ENCODE assay signal across 8 cellular contexts in the genomic region with DNA sequence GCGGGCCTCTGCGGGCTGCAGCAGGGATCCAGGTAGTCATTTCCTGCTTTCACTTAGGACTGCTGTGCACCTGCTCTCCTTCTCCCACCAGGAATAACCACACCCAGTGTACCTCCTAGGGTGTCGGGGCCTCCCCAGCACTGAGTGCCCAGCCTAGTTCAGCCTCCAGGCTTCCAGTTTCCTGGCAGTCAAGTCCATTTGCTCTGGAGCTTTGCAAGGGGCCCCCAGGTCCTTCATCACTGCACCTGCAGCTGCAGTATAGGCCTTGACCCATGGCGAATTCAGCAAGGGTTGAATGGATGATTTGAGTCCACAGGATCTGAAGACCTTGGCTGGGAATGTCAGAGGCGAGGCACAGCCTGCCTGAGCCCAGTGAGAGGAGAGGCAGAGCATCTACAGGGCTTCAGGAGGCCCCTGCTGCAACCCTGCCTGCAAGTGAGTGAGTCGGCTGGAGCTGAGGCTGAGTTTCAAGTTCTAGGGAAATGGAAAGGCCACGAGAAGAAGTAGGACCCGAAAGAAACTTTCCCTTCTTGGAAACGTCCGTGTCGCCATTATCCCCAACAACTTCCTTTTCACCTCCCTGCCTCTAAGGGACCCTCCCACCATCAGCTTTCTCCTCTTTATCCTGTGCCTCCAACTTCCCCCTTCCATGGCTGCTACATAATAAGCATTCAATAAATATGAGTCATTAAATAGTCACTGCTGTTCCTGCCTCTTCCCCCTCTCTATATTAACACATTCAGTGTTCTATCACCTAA.
A peak's percentile ranks its signal among the peaks of the same experiment; 100 is the strongest.
DNase-seq lines count a peak whose midpoint lies in the region; ATAC-seq and TF ChIP-seq lines count a peak whose summit lies in the region.

No MANE protein-coding gene starts in this region.

- peak; percentile 52 for ATAC-seq in activated CD8-positive, alpha-beta T cell treated with anti-CD3 and anti-CD28 coated beads for 36 hours
- ATAC-seq in left colon (peak; percentile 73), GM21526 (IDR thresholded peaks at IDR 0.05; ENCODE audit: low FRiP score, unreplicated experiment) (no peak), HG03025 (IDR thresholded peaks at IDR 0.05; ENCODE audit: low FRiP score, unreplicated experiment) (no peak)

- H3K27me3 Mint-ChIP-seq in activated CD8-positive, alpha-beta T cell treated with anti-CD3 and anti-CD28 coated beads for 36 hours = no peaks in the 10 kb centered on the region

- CTCF ChIA-PET in activated CD8-positive, alpha-beta T cell treated with anti-CD3 and anti-CD28 coated beads for 36 hours (lab: Charles Lee) = no interaction called here

- H3K27ac Mint-ChIP-seq in activated CD8-positive, alpha-beta T cell treated with anti-CD3 and anti-CD28 coated beads for 36 hours = peak overlapping the region; percentile 79

- H3K4me3 Mint-ChIP-seq in activated CD8-positive, alpha-beta T cell treated with anti-CD3 and anti-CD28 coated beads for 36 hours = no peak overlapping the region

- H3K36me3 ChIP-seq in Loucy (ENCODE audit: insufficient read depth, low read length) = no peaks in the 10 kb centered on the region

- H3F3A ChIP-seq in Loucy (ENCODE audit: low read depth) = peaks cover 17% of the 10 kb centered on the region

- H3K79me2 ChIP-seq in Loucy (ENCODE audit: insufficient read depth, low read length) = no peaks in the 10 kb centered on the region

- intact Hi-C loops in activated CD8-positive, alpha-beta T cell treated with anti-CD3 and anti-CD28 coated beads for 36 hours (cut with micrococcal nuclease) = loop anchor here (5.0 kb wide), 1 partner anchor 40 kb away; no protein-coding TSS in a partner anchor
- intact Hi-C loops in left colon (cut with DNase I, micrococcal nuclease) = no loop called here

- H4K20me1 ChIP-seq in Loucy (ENCODE audit: insufficient read depth, low read length, poor library complexity, severe bottlenecking) = no peaks in the 10 kb centered on the region

- TF ChIP-seq CTCF in Loucy (conservative IDR thresholded peaks at IDR 0.05; ENCODE audit: low read length) = no peak
- no peak for TF ChIP-seq CTCF in activated CD8-positive, alpha-beta T cell treated with anti-CD3 and anti-CD28 coated beads for 36 hours (IDR thresholded peaks at IDR 0.05)

- no peaks in the 10 kb centered on the region for H3K27me3 ChIP-seq in Loucy (ENCODE audit: insufficient read depth, low read length, poor library complexity, severe bottlenecking)

- no peaks in the 10 kb centered on the region for H3K9me3 ChIP-seq in Loucy (ENCODE audit: insufficient read depth, low read depth, low read length)

- no peak overlapping the region for H2AFZ ChIP-seq in Loucy (ENCODE audit: low read length)

- peak overlapping the region; percentile 34 for H3K9ac ChIP-seq in Loucy (ENCODE audit: low read depth, low read length, poor library complexity, severe bottlenecking)

- DNase-seq in COR-L47 (lab: John Stamatoyannopoulos, UW) (peak; percentile 81), left colon (peak in 1 of 2 donors; percentile 70), LoVo (ENCODE audit: low spot score) (no peak), SKM-1 (lab: John Stamatoyannopoulos, UW; ENCODE audit: unreplicated experiment) (no peak)
- peak; percentile 42 for DNase-seq in activated CD8-positive, alpha-beta T cell treated with anti-CD3 and anti-CD28 coated beads for 36 hours

- no peaks in the 10 kb centered on the region for H3K9me2 ChIP-seq in Loucy (replicated peaks; ENCODE audit: low read depth, low read length)

- POLR2A ChIA-PET in activated CD8-positive, alpha-beta T cell treated with anti-CD3 and anti-CD28 coated beads for 36 hours (lab: Charles Lee) = interaction anchor here (1.8 to 2.9 kb wide), 3 partner anchors 8 to 116 kb away, joined by 5 to 9 read pairs (median 8); a partner anchor contains a TSS

- H3K4me1 ChIP-seq in Loucy (ENCODE audit: insufficient read depth, low read length, poor library complexity, severe bottlenecking) = peaks cover 81% of the 10 kb centered on the region

- peak overlapping the region; percentile 79 for H3K4me2 ChIP-seq in Loucy (ENCODE audit: low read depth, low read length, poor library complexity, severe bottlenecking)

- H3K4me1 Mint-ChIP-seq in activated CD8-positive, alpha-beta T cell treated with anti-CD3 and anti-CD28 coated beads for 36 hours (ENCODE audit: low read depth) = peaks cover 54% of the 10 kb centered on the region

- H3K4me3 ChIP-seq in Loucy (ENCODE audit: low read length, poor library complexity, severe bottlenecking) = no peak overlapping the region

- peaks cover 2% of the 10 kb centered on the region for H3K9me3 Mint-ChIP-seq in activated CD8-positive, alpha-beta T cell treated with anti-CD3 and anti-CD28 coated beads for 36 hours

- H3K36me3 Mint-ChIP-seq in activated CD8-positive, alpha-beta T cell treated with anti-CD3 and anti-CD28 coated beads for 36 hours (ENCODE audit: low read depth) = peaks cover 2% of the 10 kb centered on the region

Comparison
In these comparisons a context has a peak if more than half of its experiments do, and no peak if none do; other contexts are left out.
1. DNase-seq: peak in COR-L47 (single experiment) and activated CD8-positive, alpha-beta T cell treated with anti-CD3 and anti-CD28 coated beads for 36 hours (single experiment); none in LoVo (single experiment) and SKM-1 (single experiment).
2. ATAC-seq: peak in activated CD8-positive, alpha-beta T cell treated with anti-CD3 and anti-CD28 coated beads for 36 hours (single experiment) and left colon (single experiment); none in GM21526 (single experiment) and HG03025 (single experiment).